In genomic region chr7:114087674-114088539, GRCh38 we compare ENCODE assay signal across 8 cellular contexts.
A peak's percentile ranks its signal among the peaks of the same experiment; 100 is the strongest.
DNase-seq lines count a peak whose midpoint lies in the region; ATAC-seq and TF ChIP-seq lines count a peak whose summit lies in the region.

No MANE protein-coding gene starts in this region.

- no peak for DNase-seq in HFFc6
- DNase-seq in SK-N-MC (ENCODE audit: low read depth, low spot score) = no peak
- no peak for DNase-seq in effector CD8-positive, alpha-beta T cell (lab: John Stamatoyannopoulos, UW)
- DNase-seq in RWPE1 (ENCODE audit: low spot score) = no peak
- no peak for DNase-seq in NK-92 treated with Interleukin-12 subunit alpha and Interleukin-12 subunit beta, amount 100 ng/mL, for 24 hours (lab: John Stamatoyannopoulos, UW)

- POLR2A ChIA-PET in RWPE1 (lab: Yijun Ruan, JAX; ENCODE audit: low non-redundant PET) = no interaction called here

- H3K27me3 ChIP-seq in skeletal muscle tissue (ENCODE audit: control insufficient read depth in 3 of 3, insufficient read depth in 3 of 3, low read length in 3 of 3) = peaks cover 0 to 7% (median 6%) of the 10 kb centered on the region in 3 donors

- H3K27ac Mint-ChIP-seq in HFFc6 = no peak overlapping the region

- CTCF ChIA-PET in RWPE1 (lab: Yijun Ruan, JAX) = no interaction called here

- H3K27ac ChIP-seq in SK-N-MC (peak overlapping the region; percentile 33; the same call in 1 of the 2 replicates), skeletal muscle tissue (ENCODE audit: low read depth, low read length) (peak overlapping the region; percentile 99), RWPE1 (no peak overlapping the region)

- peaks cover 37% of the 10 kb centered on the region for H3K27me3 Mint-ChIP-seq in HFFc6 (ENCODE audit: insufficient read depth)

- H3K36me3 ChIP-seq in SK-N-MC (ENCODE audit: insufficient read depth, low read length) (no peaks in the 10 kb centered on the region), skeletal muscle tissue (ENCODE audit: control insufficient read depth in 3 of 3, insufficient read depth in 3 of 3, low read length in 3 of 3) (no peaks in the 10 kb centered on the region)

- H3K4me3 ChIP-seq in SK-N-MC (peak overlapping the region; percentile 97), iPS-11a (ENCODE audit: low read depth, low read length) (peak overlapping the region; percentile 24), skeletal muscle tissue (ENCODE audit: low read length in 3 of 3) (peak overlapping the region; percentile 72 to 89 (median 88))

- TF ChIP-seq CTCF in HFFc6 (IDR thresholded peaks at IDR 0.05) = no peak
- TF ChIP-seq CTCF in RWPE1 (conservative IDR thresholded peaks at IDR 0.05; ENCODE audit: low read depth) = no peak

- H3K9me3 Mint-ChIP-seq in HFFc6 = no peaks in the 10 kb centered on the region; the same call in 1 of the 2 replicates

- ATAC-seq in GM18511 (IDR thresholded peaks at IDR 0.05; ENCODE audit: unreplicated experiment) = no peak

- peak overlapping the region; percentile 14; the same call in 1 of the 2 replicates for H3K4me3 Mint-ChIP-seq in HFFc6

- peak overlapping the region; percentile 84 for H3K9ac ChIP-seq in SK-N-MC (ENCODE audit: insufficient read length)
- H3K9ac ChIP-seq in skeletal muscle tissue (ENCODE audit: low read depth in 1 of 3, low read length in 3 of 3) = peak overlapping the region; percentile 77 to 98 (median 88)

- peaks cover 21% of the 10 kb centered on the region for H3K4me1 Mint-ChIP-seq in HFFc6 (ENCODE audit: low read depth)

- peaks cover 2 to 11% (median 11%) of the 10 kb centered on the region in 3 donors for H3K4me1 ChIP-seq in skeletal muscle tissue (ENCODE audit: control insufficient read depth in 3 of 3, insufficient read depth in 3 of 3, low read length in 3 of 3)

- no peaks in the 10 kb centered on the region for H3K36me3 Mint-ChIP-seq in HFFc6 (ENCODE audit: low read depth)

- H3K9me3 ChIP-seq in SK-N-MC (ENCODE audit: low read depth, low read length) = no peaks in the 10 kb centered on the region
- no peaks in the 10 kb centered on the region for H3K9me3 ChIP-seq in skeletal muscle tissue (ENCODE audit: control insufficient read depth in 3 of 3, low read length in 3 of 3)

Comparison
In these comparisons a context has a peak if more than half of its experiments do, and no peak if none do; other contexts are left out.
1. H3K4me3 ChIP-seq: peak in every context shown above with its lines; median percentile 97 in SK-N-MC; 88 in skeletal muscle tissue; 24 in iPS-11a.